In genomic region chr17:4738136-4739121, GRCh38 we compare ENCODE assay signal across 1 cellular context.
TF ChIP-seq lines count a peak whose summit lies in the region.

No MANE protein-coding gene starts in this region.

TF ChIP-seq in IMR-90, 13 proteins besides CTCF, POLR2A, EP300 and RAD21 (continued from another document):
- TF ChIP-seq RFX5 (IDR thresholded peaks at IDR 0.05; ENCODE audit: low read depth, low read length) (no peak), SMC3 (IDR thresholded peaks at IDR 0.05; ENCODE audit: low read depth, low read length) (no peak), MAFK (IDR thresholded peaks at IDR 0.05; ENCODE audit: low read depth, low read length) (no peak), CEBPB (IDR thresholded peaks at IDR 0.05; ENCODE audit: low read depth, low read length) (no peak), NFE2L2 (IDR thresholded peaks at IDR 0.05; ENCODE audit: low read depth, low read length) (no peak)
- TF ChIP-seq, protein P1, sequence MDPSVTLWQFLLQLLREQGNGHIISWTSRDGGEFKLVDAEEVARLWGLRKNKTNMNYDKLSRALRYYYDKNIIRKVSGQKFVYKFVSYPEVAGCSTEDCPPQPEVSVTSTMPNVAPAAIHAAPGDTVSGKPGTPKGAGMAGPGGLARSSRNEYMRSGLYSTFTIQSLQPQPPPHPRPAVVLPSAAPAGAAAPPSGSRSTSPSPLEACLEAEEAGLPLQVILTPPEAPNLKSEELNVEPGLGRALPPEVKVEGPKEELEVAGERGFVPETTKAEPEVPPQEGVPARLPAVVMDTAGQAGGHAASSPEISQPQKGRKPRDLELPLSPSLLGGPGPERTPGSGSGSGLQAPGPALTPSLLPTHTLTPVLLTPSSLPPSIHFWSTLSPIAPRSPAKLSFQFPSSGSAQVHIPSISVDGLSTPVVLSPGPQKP (IDR thresholded peaks at IDR 0.05; ENCODE audit: borderline replicate concordance, low read depth, low read length): no peak
